ENCODE assay signal across 1 cellular context in genomic region chr12:20646239-20646827, GRCh38.
TF ChIP-seq lines count a peak whose summit lies in the region.

No MANE protein-coding gene starts in this region.

TF ChIP-seq in HepG2, 621 proteins besides CTCF, POLR2A, EP300 and RAD21 (continued from another document):
- no peak for TF ChIP-seq ZBED4 (CRISPR knock-in tag; IDR thresholded peaks at IDR 0.05; ENCODE audit: borderline replicate concordance)
- TF ChIP-seq ELF3 (CRISPR knock-in tag; IDR thresholded peaks at IDR 0.05): 0 out of 2 replicates have a peak, but pooled peaks have one; percentile 23
- TF ChIP-seq ARID5B (CRISPR knock-in tag; IDR thresholded peaks at IDR 0.05): peak; percentile 38; the same call in 1 of the 2 replicates
- no peak for TF ChIP-seq ZNF788 (CRISPR knock-in tag; IDR thresholded peaks at IDR 0.05; ENCODE audit: borderline replicate concordance)
- peak; percentile 90 for TF ChIP-seq STAG1 (CRISPR knock-in tag; IDR thresholded peaks at IDR 0.05)
- TF ChIP-seq GRHL1 (CRISPR knock-in tag; conservative IDR thresholded peaks at IDR 0.05): no peak
- no peak for TF ChIP-seq RFX3 (CRISPR knock-in tag; IDR thresholded peaks at IDR 0.05)
- TF ChIP-seq ZNF503 (CRISPR knock-in tag; IDR thresholded peaks at IDR 0.05): no peak
- TF ChIP-seq HDAC2 (CRISPR knock-in tag; IDR thresholded peaks at IDR 0.05): no peak
- TF ChIP-seq ZNF234 (CRISPR knock-in tag; conservative IDR thresholded peaks at IDR 0.05): no peak
- no peak for TF ChIP-seq SIX4 (CRISPR knock-in tag; IDR thresholded peaks at IDR 0.05)
- TF ChIP-seq MAFG (CRISPR knock-in tag; IDR thresholded peaks at IDR 0.05): no peak
- TF ChIP-seq MAFK (conservative IDR thresholded peaks at IDR 0.05 in 1 of 2, IDR thresholded peaks at IDR 0.05 in 1 of 2; ENCODE audit: low read length in 2 of 2): 0 out of 4 replicates have a peak, but pooled peaks of 1 of the 2 experiments have one; percentile 3
- TF ChIP-seq PATZ1 (CRISPR knock-in tag; IDR thresholded peaks at IDR 0.05): no peak
